8 cellular contexts compared by ENCODE assay signal in the genomic region with DNA sequence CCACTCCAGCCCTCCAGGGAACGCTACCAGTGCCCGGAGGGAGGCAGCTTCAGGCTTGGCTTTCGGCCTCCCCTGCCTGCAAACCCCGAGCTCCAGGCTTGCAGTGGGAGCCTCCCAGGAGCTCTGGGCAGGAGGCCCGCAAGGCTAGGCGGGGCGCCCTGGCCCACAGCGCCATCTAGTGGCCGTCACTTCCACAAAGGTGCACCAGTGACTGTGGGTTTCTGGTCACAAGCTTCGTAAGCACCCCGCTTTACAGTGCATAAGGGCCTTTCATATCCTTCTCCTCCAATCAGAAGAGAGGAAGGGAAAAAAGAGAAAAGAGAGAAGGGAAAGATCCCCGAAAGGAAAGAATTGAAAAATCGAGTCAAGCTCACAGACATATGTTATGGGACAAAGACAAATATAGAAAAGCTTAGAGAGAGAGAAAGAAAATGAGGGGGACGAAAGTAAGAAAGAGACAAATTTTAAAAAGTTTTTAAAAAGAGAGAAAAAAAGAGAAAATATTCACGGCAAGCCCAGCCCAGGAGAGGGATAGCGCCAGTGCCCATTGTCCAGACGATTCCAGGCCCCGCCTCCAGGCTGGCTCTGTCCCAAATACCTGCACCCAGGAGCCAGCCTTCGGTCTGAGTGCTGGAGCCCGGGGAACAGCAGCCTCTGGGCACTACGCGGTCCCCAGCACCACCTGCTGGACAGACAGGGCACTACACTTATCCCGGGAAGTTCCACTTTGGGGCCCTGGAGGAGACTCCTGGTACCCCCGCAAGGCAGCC.
A peak's percentile ranks its signal among the peaks of the same experiment; 100 is the strongest.
DNase-seq lines count a peak whose midpoint lies in the region; ATAC-seq and TF ChIP-seq lines count a peak whose summit lies in the region.

No MANE protein-coding gene starts in this region.

- H3K79me2 ChIP-seq in MM.1S (ENCODE audit: low read length) (no peaks in the 10 kb centered on the region), neural progenitor cell (ENCODE audit: low read depth) (no peaks in the 10 kb centered on the region)

- TF ChIP-seq CTCF in MM.1S (IDR thresholded peaks at IDR 0.05; ENCODE audit: low read length): peak; percentile 82
- TF ChIP-seq CTCF in gastroesophageal sphincter (IDR thresholded peaks at IDR 0.05): peak in 3 of 4 experiments; percentile 81 to 98 (median 98)
- TF ChIP-seq CTCF in neural progenitor cell (IDR thresholded peaks at IDR 0.05): peak; percentile 76

- no peaks in the 10 kb centered on the region for H3K9me3 Mint-ChIP-seq in neural progenitor cell
- H3K9me3 Mint-ChIP-seq in stimulated activated naive CD8-positive, alpha-beta T cell treated with anti-CD3 and anti-CD28 coated beads, Interleukin-15, amount 100 ng/mL, for 72 hours: no peaks in the 10 kb centered on the region

- no peaks in the 10 kb centered on the region for H3F3A ChIP-seq in MM.1S (ENCODE audit: insufficient read depth, low read length)
- no peaks in the 10 kb centered on the region for H3F3A ChIP-seq in neural progenitor cell (ENCODE audit: low read depth)

- H3K9me3 ChIP-seq in MM.1S (replicated peaks; ENCODE audit: insufficient read depth, low read length) (no peaks in the 10 kb centered on the region), SJSA1 (replicated peaks) (peaks cover 2% of the 10 kb centered on the region; the same call in 1 of the 2 replicates), gastroesophageal sphincter (no peaks in the 10 kb centered on the region), neural progenitor cell (ENCODE audit: low read depth) (no peaks in the 10 kb centered on the region)

- H3K36me3 ChIP-seq in MM.1S (replicated peaks; ENCODE audit: insufficient read depth, low read length): no peaks in the 10 kb centered on the region
- peaks cover 4% of the 10 kb centered on the region for H3K36me3 ChIP-seq in SJSA1
- peaks cover 0 to 19% of the 10 kb centered on the region in 2 donors for H3K36me3 ChIP-seq in gastroesophageal sphincter
- no peaks in the 10 kb centered on the region for H3K36me3 ChIP-seq in neural progenitor cell

- H3K4me3 ChIP-seq in MM.1S (ENCODE audit: low read length) (peak overlapping the region; percentile 51), SJSA1 (no peak overlapping the region), gastroesophageal sphincter (peak overlapping the region; percentile 22 to 44), neural progenitor cell (peak overlapping the region; percentile 53)

- H3K27ac ChIP-seq in MM.1S (ENCODE audit: low read length): no peak overlapping the region
- H3K27ac ChIP-seq in SJSA1: peak overlapping the region; percentile 34
- peak overlapping the region in 2 of 4 donors; percentile 32 to 65 for H3K27ac ChIP-seq in gastroesophageal sphincter
- no peak overlapping the region for H3K27ac ChIP-seq in neural progenitor cell

- H3K4me2 ChIP-seq in MM.1S (ENCODE audit: low read depth, low read length) (peak overlapping the region; percentile 82), neural progenitor cell (peak overlapping the region; percentile 81)

- no peak for TF ChIP-seq EP300 in gastroesophageal sphincter (IDR thresholded peaks at IDR 0.05)

- no peak for TF ChIP-seq POLR2A in gastroesophageal sphincter (IDR thresholded peaks at IDR 0.05)

- H3K27ac Mint-ChIP-seq in neural progenitor cell: no peak overlapping the region
- H3K27ac Mint-ChIP-seq in stimulated activated naive CD8-positive, alpha-beta T cell treated with anti-CD3 and anti-CD28 coated beads, Interleukin-15, amount 100 ng/mL, for 72 hours: peak overlapping the region; percentile 67 to 86

- H3K36me3 Mint-ChIP-seq in neural progenitor cell: peaks cover 4% of the 10 kb centered on the region

- peak overlapping the region; percentile 67 for H3K4me3 Mint-ChIP-seq in neural progenitor cell
- peak overlapping the region; percentile 73 to 80 for H3K4me3 Mint-ChIP-seq in stimulated activated naive CD8-positive, alpha-beta T cell treated with anti-CD3 and anti-CD28 coated beads, Interleukin-15, amount 100 ng/mL, for 72 hours

- peak overlapping the region; percentile 42; the same call in 1 of the 2 replicates for H3K9ac ChIP-seq in MM.1S (ENCODE audit: low read length)
- no peak overlapping the region for H3K9ac ChIP-seq in neural progenitor cell

- H3K4me1 ChIP-seq in MM.1S (ENCODE audit: low read length) (peaks cover 5% of the 10 kb centered on the region; the same call in 1 of the 2 replicates), SJSA1 (replicated peaks) (peaks cover 26% of the 10 kb centered on the region), gastroesophageal sphincter (peaks cover 0 to 24% (median 9%) of the 10 kb centered on the region in 3 donors), neural progenitor cell (no peaks in the 10 kb centered on the region)

- H3K4me1 Mint-ChIP-seq in neural progenitor cell: peaks cover 6% of the 10 kb centered on the region
- peaks cover 17% of the 10 kb centered on the region for H3K4me1 Mint-ChIP-seq in stimulated activated naive CD8-positive, alpha-beta T cell treated with anti-CD3 and anti-CD28 coated beads, Interleukin-15, amount 100 ng/mL, for 72 hours

- H3K9me2 ChIP-seq in MM.1S (replicated peaks; ENCODE audit: insufficient read depth, low read length): no peaks in the 10 kb centered on the region

- H3K27me3 Mint-ChIP-seq in neural progenitor cell (ENCODE audit: insufficient read depth, low read depth): peaks cover 10% of the 10 kb centered on the region
- H3K27me3 Mint-ChIP-seq in stimulated activated naive CD8-positive, alpha-beta T cell treated with anti-CD3 and anti-CD28 coated beads, Interleukin-15, amount 100 ng/mL, for 72 hours: no peaks in the 10 kb centered on the region

- H2AFZ ChIP-seq in MM.1S (ENCODE audit: low read length) (peak overlapping the region; percentile 46), neural progenitor cell (replicated peaks) (peak overlapping the region; percentile 53)

- ATAC-seq in gastroesophageal sphincter: peak; percentile 90
- peak; percentile 86 for ATAC-seq in stimulated activated naive CD8-positive, alpha-beta T cell treated with anti-CD3 and anti-CD28 coated beads, Interleukin-15, amount 100 ng/mL, for 72 hours

- WGBS in gastroesophageal sphincter (ENCODE audit: low coverage in 1 of 2), 2 donors: 0 to 2% methylated on average over 4 to 16 of the region's 24 CpGs

- peak; percentile 67 for DNase-seq in DMS53 (lab: John Stamatoyannopoulos, UW)
- no peak for DNase-seq in DMS53 treated with DMSO at 0.1 percent for 48 hours (lab: John Stamatoyannopoulos, UW; ENCODE audit: unreplicated experiment)
- peak; percentile 82 for DNase-seq in MM.1S
- DNase-seq in SJSA1 (ENCODE audit: low read depth in 1 of 2, low spot score in 2 of 2): peak; percentile 79 to 80
- DNase-seq in activated naive CD4-positive, alpha-beta T cell (lab: John Stamatoyannopoulos, UW): peak; percentile 49 to 62 (median 54)
- peak; percentile 94 for DNase-seq in neural progenitor cell (ENCODE audit: low spot score)
- peak; percentile 74 to 75 for DNase-seq in stimulated activated naive CD8-positive, alpha-beta T cell treated with anti-CD3 and anti-CD28 coated beads, Interleukin-15, amount 100 ng/mL, for 72 hours

- H4K20me1 ChIP-seq in MM.1S (ENCODE audit: insufficient read depth, low read length): no peaks in the 10 kb centered on the region
- H4K20me1 ChIP-seq in neural progenitor cell (ENCODE audit: low read depth): no peaks in the 10 kb centered on the region

- H3K27me3 ChIP-seq in MM.1S (replicated peaks; ENCODE audit: insufficient read depth, low read length) (no peaks in the 10 kb centered on the region), SJSA1 (replicated peaks) (no peaks in the 10 kb centered on the region), gastroesophageal sphincter (no peaks in the 10 kb centered on the region), neural progenitor cell (no peaks in the 10 kb centered on the region)
